17 cellular contexts compared by ENCODE assay signal in the genomic region with DNA sequence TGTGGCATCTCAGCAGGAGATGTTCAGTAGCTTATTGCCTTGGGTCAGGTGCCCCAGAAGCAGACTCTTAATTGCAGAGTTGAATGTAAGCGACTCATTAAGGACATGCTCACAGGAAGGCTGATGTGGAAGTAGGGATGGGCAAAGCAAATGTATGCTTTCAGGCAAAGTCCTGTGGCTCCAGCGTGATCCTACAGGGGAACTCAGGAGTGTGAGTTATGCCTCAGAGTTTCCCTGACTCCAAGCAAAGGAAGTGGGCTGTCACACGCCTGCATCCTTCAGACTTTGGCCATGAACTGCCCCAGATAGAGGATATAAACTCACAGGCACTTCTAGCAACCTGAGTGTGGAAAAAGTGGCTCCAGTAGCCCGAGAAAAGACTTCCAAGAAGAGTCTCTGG.
"Had no signal": no experiment of that assay in that cellular context is flagged by ENCODE, and none has a peak within 500 bp of the region (broad histone marks: within the 10 kb centered on the region; RNA-seq: fewer than 3 reads in every experiment).

No MANE protein-coding gene starts in this region.

- DNase-seq: activated CD4-positive, alpha-beta T cell treated with anti-CD3 and anti-CD28 coated beads for 4 hours; activated CD8-positive, alpha-beta memory T cell treated with anti-CD3 and anti-CD28 coated beads, Interleukin-2, amount 50 U/mL, for 48 hours; activated CD8-positive, alpha-beta T cell treated with anti-CD3 and anti-CD28 coated beads for 36 hours; activated naive CD4-positive, alpha-beta T cell treated with Interleukin-2 at 50 U/mL for 16 hours; activated naive CD8-positive, alpha-beta T cell treated with anti-CD3 and anti-CD28 coated beads, Interleukin-2, amount 50 U/mL, for 24 hours; effector memory CD4-positive, alpha-beta T cell; erythroblast; left cardiac atrium; natural killer cell; psoas muscle; stimulated activated CD4-positive, alpha-beta T cell treated with anti-CD3 and anti-CD28 coated beads, Interleukin-2, amount 100 ng/mL, for 24 hours; stimulated activated naive CD4-positive, alpha-beta T cell; upper lobe of left lung had no signal

- H3K36me3 ChIP-seq: ascending aorta, cardiac muscle cell, upper lobe of left lung had no signal

- H3K9me3 ChIP-seq: ascending aorta, psoas muscle, upper lobe of left lung had no signal

- H3K27ac ChIP-seq: ascending aorta, cardiac muscle cell, psoas muscle, upper lobe of left lung had no signal

- H3K4me3 ChIP-seq: ascending aorta, cardiac muscle cell, lung, psoas muscle, upper lobe of left lung had no signal

- H3K27me3 ChIP-seq: ascending aorta, cardiac muscle cell, upper lobe of left lung had no signal

- H3K4me1 ChIP-seq: psoas muscle had no signal

- FAIRE-seq: colon had no signal
